Comparison of ENCODE assay signal across 1 cellular context in genomic region chr15:65049418-65049840, GRCh38.
TF ChIP-seq lines count a peak whose summit lies in the region.

No MANE protein-coding gene starts in this region.

TF ChIP-seq in K562, 482 proteins besides CTCF, POLR2A, EP300 and RAD21 (continued from another document):
- TF ChIP-seq, protein P1, sequence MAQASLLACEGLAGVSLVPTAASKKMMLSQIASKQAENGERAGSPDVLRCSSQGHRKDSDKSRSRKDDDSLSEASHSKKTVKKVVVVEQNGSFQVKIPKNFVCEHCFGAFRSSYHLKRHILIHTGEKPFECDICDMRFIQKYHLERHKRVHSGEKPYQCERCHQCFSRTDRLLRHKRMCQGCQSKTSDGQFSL (CRISPR knock-in tag; IDR thresholded peaks at IDR 0.05) = no peak
- TF ChIP-seq, protein P1 (tag; IDR thresholded peaks at IDR 0.05) = no peak
- TF ChIP-seq TBL1XR1 (IDR thresholded peaks at IDR 0.05; ENCODE audit: low read length in 2 of 2) (no peak), SMARCA5 (IDR thresholded peaks at IDR 0.05) (no peak), HNRNPL (IDR thresholded peaks at IDR 0.05; ENCODE audit: low read depth, low read length) (no peak), ARID1B (IDR thresholded peaks at IDR 0.05) (no peak), ZNF165 (CRISPR knock-in tag; IDR thresholded peaks at IDR 0.05; ENCODE audit: borderline replicate concordance) (no peak), COPS2 (conservative IDR thresholded peaks at IDR 0.05) (no peak), LCOR (CRISPR knock-in tag; IDR thresholded peaks at IDR 0.05) (no peak), ZBTB43 (CRISPR knock-in tag; IDR thresholded peaks at IDR 0.05) (no peak), CBX1 (IDR thresholded peaks at IDR 0.05; ENCODE audit: low read depth) (no peak), KLF1 (tag; IDR thresholded peaks at IDR 0.05) (no peak), HNRNPLL (IDR thresholded peaks at IDR 0.05; ENCODE audit: low read depth, low read length, poor library complexity, severe bottlenecking) (no peak), SMARCE1 (IDR thresholded peaks at IDR 0.05) (no peak), NRF1 (conservative IDR thresholded peaks at IDR 0.05 in 1 of 2, IDR thresholded peaks at IDR 0.05 in 1 of 2) (no peak), NFE2 (IDR thresholded peaks at IDR 0.05; ENCODE audit: low read depth) (no peak), ZNF436 (CRISPR knock-in tag; IDR thresholded peaks at IDR 0.05) (no peak), LEF1 (IDR thresholded peaks at IDR 0.05) (no peak), KDM5B (IDR thresholded peaks at IDR 0.05; ENCODE audit: insufficient replicate concordance, low read depth, low read length) (no peak), NFYB (IDR thresholded peaks at IDR 0.05; ENCODE audit: extremely low read depth, insufficient read length) (peak; percentile 95), ZNF354B (CRISPR knock-in tag; IDR thresholded peaks at IDR 0.05) (no peak), NONO (IDR thresholded peaks at IDR 0.05; ENCODE audit: low read depth in 2 of 2, low read length in 1 of 2) (no peak), CXXC5 (CRISPR knock-in tag; IDR thresholded peaks at IDR 0.05) (peak; percentile 59), GTF2F1 (IDR thresholded peaks at IDR 0.05; ENCODE audit: low read depth, low read length) (no peak), NR2C2 (CRISPR knock-in tag; IDR thresholded peaks at IDR 0.05) (no peak), NR2C2 (tag; IDR thresholded peaks at IDR 0.05) (no peak), SIRT6 (IDR thresholded peaks at IDR 0.05; ENCODE audit: low read depth, low read length) (no peak), PHF8 (IDR thresholded peaks at IDR 0.05; ENCODE audit: borderline replicate concordance, low read length) (no peak), HCFC1 (IDR thresholded peaks at IDR 0.05; ENCODE audit: low read depth, low read length) (no peak), SNRNP70 (optimal IDR thresholded peaks at IDR 0.05; ENCODE audit: low read depth, low read length) (no peak), RBM25 (IDR thresholded peaks at IDR 0.05; ENCODE audit: low read depth, low read length, severe bottlenecking) (peak; percentile 94), ZEB2 (IDR thresholded peaks at IDR 0.05) (no peak)
- TF ChIP-seq, protein P2, sequence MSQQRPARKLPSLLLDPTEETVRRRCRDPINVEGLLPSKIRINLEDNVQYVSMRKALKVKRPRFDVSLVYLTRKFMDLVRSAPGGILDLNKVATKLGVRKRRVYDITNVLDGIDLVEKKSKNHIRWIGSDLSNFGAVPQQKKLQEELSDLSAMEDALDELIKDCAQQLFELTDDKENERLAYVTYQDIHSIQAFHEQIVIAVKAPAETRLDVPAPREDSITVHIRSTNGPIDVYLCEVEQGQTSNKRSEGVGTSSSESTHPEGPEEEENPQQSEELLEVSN (IDR thresholded peaks at IDR 0.05; ENCODE audit: borderline replicate concordance in 1 of 2, extremely low read depth in 1 of 2, insufficient read depth in 1 of 2, insufficient read length in 1 of 2, low read depth in 1 of 2, low read length in 1 of 2, poor library complexity in 1 of 2, severe bottlenecking in 1 of 2) = peak; percentile 41 to 82
- TF ChIP-seq, protein P3, sequence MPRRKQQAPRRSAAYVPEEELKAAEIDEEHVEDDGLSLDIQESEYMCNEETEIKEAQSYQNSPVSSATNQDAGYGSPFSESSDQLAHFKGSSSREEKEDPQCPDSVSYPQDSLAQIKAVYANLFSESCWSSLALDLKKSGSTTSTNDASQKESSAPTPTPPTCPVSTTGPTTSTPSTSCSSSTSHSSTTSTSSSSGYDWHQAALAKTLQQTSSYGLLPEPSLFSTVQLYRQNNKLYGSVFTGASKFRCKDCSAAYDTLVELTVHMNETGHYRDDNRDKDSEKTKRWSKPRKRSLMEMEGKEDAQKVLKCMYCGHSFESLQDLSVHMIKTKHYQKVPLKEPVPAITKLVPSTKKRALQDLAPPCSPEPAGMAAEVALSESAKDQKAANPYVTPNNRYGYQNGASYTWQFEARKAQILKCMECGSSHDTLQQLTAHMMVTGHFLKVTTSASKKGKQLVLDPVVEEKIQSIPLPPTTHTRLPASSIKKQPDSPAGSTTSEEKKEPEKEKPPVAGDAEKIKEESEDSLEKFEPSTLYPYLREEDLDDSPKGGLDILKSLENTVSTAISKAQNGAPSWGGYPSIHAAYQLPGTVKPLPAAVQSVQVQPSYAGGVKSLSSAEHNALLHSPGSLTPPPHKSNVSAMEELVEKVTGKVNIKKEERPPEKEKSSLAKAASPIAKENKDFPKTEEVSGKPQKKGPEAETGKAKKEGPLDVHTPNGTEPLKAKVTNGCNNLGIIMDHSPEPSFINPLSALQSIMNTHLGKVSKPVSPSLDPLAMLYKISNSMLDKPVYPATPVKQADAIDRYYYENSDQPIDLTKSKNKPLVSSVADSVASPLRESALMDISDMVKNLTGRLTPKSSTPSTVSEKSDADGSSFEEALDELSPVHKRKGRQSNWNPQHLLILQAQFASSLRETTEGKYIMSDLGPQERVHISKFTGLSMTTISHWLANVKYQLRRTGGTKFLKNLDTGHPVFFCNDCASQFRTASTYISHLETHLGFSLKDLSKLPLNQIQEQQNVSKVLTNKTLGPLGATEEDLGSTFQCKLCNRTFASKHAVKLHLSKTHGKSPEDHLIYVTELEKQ (CRISPR knock-in tag; IDR thresholded peaks at IDR 0.05) = no peak
- TF ChIP-seq, protein P4, sequence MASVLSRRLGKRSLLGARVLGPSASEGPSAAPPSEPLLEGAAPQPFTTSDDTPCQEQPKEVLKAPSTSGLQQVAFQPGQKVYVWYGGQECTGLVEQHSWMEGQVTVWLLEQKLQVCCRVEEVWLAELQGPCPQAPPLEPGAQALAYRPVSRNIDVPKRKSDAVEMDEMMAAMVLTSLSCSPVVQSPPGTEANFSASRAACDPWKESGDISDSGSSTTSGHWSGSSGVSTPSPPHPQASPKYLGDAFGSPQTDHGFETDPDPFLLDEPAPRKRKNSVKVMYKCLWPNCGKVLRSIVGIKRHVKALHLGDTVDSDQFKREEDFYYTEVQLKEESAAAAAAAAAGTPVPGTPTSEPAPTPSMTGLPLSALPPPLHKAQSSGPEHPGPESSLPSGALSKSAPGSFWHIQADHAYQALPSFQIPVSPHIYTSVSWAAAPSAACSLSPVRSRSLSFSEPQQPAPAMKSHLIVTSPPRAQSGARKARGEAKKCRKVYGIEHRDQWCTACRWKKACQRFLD (CRISPR knock-in tag; IDR thresholded peaks at IDR 0.05) = no peak
- TF ChIP-seq, protein P5, sequence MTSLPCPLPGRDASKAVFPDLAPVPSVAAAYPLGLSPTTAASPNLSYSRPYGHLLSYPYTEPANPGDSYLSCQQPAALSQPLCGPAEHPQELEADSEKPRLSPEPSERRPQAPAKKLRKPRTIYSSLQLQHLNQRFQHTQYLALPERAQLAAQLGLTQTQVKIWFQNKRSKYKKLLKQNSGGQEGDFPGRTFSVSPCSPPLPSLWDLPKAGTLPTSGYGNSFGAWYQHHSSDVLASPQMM (CRISPR knock-in tag; IDR thresholded peaks at IDR 0.05) = no peak
